In the genomic region with DNA sequence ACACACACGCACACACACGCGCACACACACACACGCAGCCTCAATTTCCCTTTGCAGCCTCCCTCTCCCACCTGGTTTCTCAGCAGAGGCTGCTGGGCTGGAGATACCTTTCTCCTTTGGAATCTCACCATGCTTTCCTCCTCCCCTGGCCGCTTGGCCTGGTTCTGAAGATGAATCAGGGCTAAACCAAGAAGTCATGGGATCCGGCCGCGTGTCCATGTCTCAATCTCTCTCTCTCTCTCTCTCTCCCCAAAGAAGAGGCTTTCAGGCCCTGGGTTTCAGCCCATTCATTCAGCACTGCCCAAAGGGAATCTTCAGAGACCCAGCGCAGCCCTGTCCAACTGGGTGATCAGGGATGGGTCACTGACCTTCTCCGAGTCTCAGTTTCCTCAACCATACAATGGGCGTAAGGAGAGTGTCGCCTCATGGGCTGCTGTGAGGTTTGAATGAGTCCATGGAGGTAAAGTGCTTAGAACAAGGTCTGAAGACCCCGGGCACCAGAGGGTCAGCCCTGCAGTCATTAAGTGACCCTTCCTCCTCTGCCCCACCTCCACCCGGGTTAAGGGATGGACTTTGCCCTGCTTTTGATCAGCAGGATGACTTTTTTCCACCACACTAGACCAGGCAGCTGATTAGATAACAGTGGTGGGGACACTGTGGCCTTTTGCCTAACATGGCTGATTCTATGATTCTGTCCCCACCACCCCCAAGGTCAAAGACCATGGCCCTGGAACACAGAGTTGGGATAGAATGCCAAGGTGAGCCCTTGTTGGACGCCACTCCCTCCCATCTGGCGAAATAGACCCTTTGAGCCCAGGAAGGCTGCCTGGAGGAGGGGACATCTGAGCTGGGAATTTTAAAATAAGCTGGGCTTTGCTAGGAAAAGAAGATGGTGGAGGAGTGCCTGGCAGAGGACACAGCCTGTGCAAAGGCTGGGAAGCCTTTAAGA, we compare ENCODE assay signal across 1 cellular context.
TF ChIP-seq lines count a peak whose summit lies in the region.

No MANE protein-coding gene starts in this region.

TF ChIP-seq in HepG2, 621 proteins besides CTCF, POLR2A, EP300 and RAD21 (continued from another document and continues in another):
- TF ChIP-seq, protein P1, sequence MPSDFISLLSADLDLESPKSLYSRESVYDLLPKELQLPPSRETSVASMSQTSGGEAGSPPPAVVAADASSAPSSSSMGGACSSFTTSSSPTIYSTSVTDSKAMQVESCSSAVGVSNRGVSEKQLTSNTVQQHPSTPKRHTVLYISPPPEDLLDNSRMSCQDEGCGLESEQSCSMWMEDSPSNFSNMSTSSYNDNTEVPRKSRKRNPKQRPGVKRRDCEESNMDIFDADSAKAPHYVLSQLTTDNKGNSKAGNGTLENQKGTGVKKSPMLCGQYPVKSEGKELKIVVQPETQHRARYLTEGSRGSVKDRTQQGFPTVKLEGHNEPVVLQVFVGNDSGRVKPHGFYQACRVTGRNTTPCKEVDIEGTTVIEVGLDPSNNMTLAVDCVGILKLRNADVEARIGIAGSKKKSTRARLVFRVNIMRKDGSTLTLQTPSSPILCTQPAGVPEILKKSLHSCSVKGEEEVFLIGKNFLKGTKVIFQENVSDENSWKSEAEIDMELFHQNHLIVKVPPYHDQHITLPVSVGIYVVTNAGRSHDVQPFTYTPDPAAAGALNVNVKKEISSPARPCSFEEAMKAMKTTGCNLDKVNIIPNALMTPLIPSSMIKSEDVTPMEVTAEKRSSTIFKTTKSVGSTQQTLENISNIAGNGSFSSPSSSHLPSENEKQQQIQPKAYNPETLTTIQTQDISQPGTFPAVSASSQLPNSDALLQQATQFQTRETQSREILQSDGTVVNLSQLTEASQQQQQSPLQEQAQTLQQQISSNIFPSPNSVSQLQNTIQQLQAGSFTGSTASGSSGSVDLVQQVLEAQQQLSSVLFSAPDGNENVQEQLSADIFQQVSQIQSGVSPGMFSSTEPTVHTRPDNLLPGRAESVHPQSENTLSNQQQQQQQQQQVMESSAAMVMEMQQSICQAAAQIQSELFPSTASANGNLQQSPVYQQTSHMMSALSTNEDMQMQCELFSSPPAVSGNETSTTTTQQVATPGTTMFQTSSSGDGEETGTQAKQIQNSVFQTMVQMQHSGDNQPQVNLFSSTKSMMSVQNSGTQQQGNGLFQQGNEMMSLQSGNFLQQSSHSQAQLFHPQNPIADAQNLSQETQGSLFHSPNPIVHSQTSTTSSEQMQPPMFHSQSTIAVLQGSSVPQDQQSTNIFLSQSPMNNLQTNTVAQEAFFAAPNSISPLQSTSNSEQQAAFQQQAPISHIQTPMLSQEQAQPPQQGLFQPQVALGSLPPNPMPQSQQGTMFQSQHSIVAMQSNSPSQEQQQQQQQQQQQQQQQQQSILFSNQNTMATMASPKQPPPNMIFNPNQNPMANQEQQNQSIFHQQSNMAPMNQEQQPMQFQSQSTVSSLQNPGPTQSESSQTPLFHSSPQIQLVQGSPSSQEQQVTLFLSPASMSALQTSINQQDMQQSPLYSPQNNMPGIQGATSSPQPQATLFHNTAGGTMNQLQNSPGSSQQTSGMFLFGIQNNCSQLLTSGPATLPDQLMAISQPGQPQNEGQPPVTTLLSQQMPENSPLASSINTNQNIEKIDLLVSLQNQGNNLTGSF (CRISPR knock-in tag; IDR thresholded peaks at IDR 0.05), result no peak
- TF ChIP-seq SKI (IDR thresholded peaks at IDR 0.05; ENCODE audit: partially characterized antibody) (peak; percentile 94), TEAD3 (CRISPR knock-in tag; optimal IDR thresholded peaks at IDR 0.05; ENCODE audit: borderline replicate concordance) (peak; percentile 92), ZNF672 (CRISPR knock-in tag; IDR thresholded peaks at IDR 0.05) (no peak), ZNF781 (CRISPR knock-in tag; IDR thresholded peaks at IDR 0.05; ENCODE audit: borderline replicate concordance, not compliant biosample characterization) (peak; percentile 71), IRX3 (CRISPR knock-in tag; IDR thresholded peaks at IDR 0.05; ENCODE audit: borderline replicate concordance, low read depth) (peak; percentile 68; the same call in 1 of the 2 replicates), ZNF569 (CRISPR knock-in tag; IDR thresholded peaks at IDR 0.05; ENCODE audit: borderline replicate concordance) (no peak), NFYC (CRISPR knock-in tag; IDR thresholded peaks at IDR 0.05) (no peak), ZNF160 (CRISPR knock-in tag; IDR thresholded peaks at IDR 0.05) (no peak), NR2F2 (IDR thresholded peaks at IDR 0.05; ENCODE audit: borderline replicate concordance, low read depth) (peak; percentile 95), ZNF598 (CRISPR knock-in tag; IDR thresholded peaks at IDR 0.05; ENCODE audit: borderline replicate concordance) (no peak), ZNF296 (CRISPR knock-in tag; conservative IDR thresholded peaks at IDR 0.05) (no peak), TBX3 (IDR thresholded peaks at IDR 0.05; ENCODE audit: borderline replicate concordance) (peak; percentile 51; the same call in 1 of the 2 replicates), HNRNPH1 (optimal IDR thresholded peaks at IDR 0.05; ENCODE audit: low read depth, low read length) (no peak), SYNCRIP (IDR thresholded peaks at IDR 0.05; ENCODE audit: insufficient read depth, low read depth, low read length) (no peak), ZNF121 (CRISPR knock-in tag; IDR thresholded peaks at IDR 0.05) (peak; percentile 73; the same call in 1 of the 2 replicates), ZSCAN22 (CRISPR knock-in tag; IDR thresholded peaks at IDR 0.05) (no peak; the same call in 1 of the 2 replicates), ZNF124 (CRISPR knock-in tag; IDR thresholded peaks at IDR 0.05) (0 out of 2 replicates have a peak, but pooled peaks have one; percentile 20), HIVEP1 (CRISPR knock-in tag; IDR thresholded peaks at IDR 0.05) (no peak), CENPT (CRISPR knock-in tag; IDR thresholded peaks at IDR 0.05; ENCODE audit: low read depth) (no peak), ZNF614 (CRISPR knock-in tag; IDR thresholded peaks at IDR 0.05; ENCODE audit: borderline replicate concordance) (peak; percentile 94), HOXA7 (CRISPR knock-in tag; IDR thresholded peaks at IDR 0.05) (no peak), ZNF484 (CRISPR knock-in tag; IDR thresholded peaks at IDR 0.05; ENCODE audit: borderline replicate concordance, low read depth) (no peak), MAF1 (CRISPR knock-in tag; IDR thresholded peaks at IDR 0.05; ENCODE audit: borderline replicate concordance) (no peak), HNF4G (IDR thresholded peaks at IDR 0.05; ENCODE audit: borderline replicate concordance, low read depth, low read length) (peak; percentile 99), HNF4G (CRISPR knock-in tag; IDR thresholded peaks at IDR 0.05; ENCODE audit: borderline replicate concordance, low read depth) (peak; percentile 99), GATAD2A (CRISPR knock-in tag; IDR thresholded peaks at IDR 0.05) (peak; percentile 92), GATAD1 (CRISPR knock-in tag; IDR thresholded peaks at IDR 0.05) (no peak), ZNF383 (CRISPR knock-in tag; IDR thresholded peaks at IDR 0.05; ENCODE audit: borderline replicate concordance) (no peak), DMAP1 (CRISPR knock-in tag; IDR thresholded peaks at IDR 0.05) (peak; percentile 73; the same call in 1 of the 2 replicates), ZNF367 (CRISPR knock-in tag; IDR thresholded peaks at IDR 0.05; ENCODE audit: borderline replicate concordance) (no peak), ZNF335 (CRISPR knock-in tag; IDR thresholded peaks at IDR 0.05) (no peak), ZNF337 (CRISPR knock-in tag; IDR thresholded peaks at IDR 0.05; ENCODE audit: borderline replicate concordance, low read depth) (no peak), KMT2A (CRISPR knock-in tag; IDR thresholded peaks at IDR 0.05) (0 out of 2 replicates have a peak, but pooled peaks have one; percentile 21), RARA (CRISPR knock-in tag; IDR thresholded peaks at IDR 0.05) (peak; percentile 98), NFRKB (IDR thresholded peaks at IDR 0.05) (no peak), ZMYM4 (CRISPR knock-in tag; IDR thresholded peaks at IDR 0.05) (peak; percentile 92), ZNF20 (CRISPR knock-in tag; IDR thresholded peaks at IDR 0.05) (no peak), GTF2F1 (IDR thresholded peaks at IDR 0.05; ENCODE audit: low read length) (no peak), SNRNP70 (IDR thresholded peaks at IDR 0.05; ENCODE audit: low read depth, low read length) (no peak), MYNN (CRISPR knock-in tag; IDR thresholded peaks at IDR 0.05; ENCODE audit: low read depth) (0 out of 2 replicates have a peak, but pooled peaks have one; percentile 57), GABPB1 (CRISPR knock-in tag; IDR thresholded peaks at IDR 0.05) (peak; percentile 31; the same call in 1 of the 2 replicates), SOX5 (CRISPR knock-in tag; IDR thresholded peaks at IDR 0.05; ENCODE audit: borderline replicate concordance) (peak; percentile 89)
- TF ChIP-seq, protein P2, sequence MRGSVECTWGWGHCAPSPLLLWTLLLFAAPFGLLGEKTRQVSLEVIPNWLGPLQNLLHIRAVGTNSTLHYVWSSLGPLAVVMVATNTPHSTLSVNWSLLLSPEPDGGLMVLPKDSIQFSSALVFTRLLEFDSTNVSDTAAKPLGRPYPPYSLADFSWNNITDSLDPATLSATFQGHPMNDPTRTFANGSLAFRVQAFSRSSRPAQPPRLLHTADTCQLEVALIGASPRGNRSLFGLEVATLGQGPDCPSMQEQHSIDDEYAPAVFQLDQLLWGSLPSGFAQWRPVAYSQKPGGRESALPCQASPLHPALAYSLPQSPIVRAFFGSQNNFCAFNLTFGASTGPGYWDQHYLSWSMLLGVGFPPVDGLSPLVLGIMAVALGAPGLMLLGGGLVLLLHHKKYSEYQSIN (CRISPR knock-in tag; IDR thresholded peaks at IDR 0.05; ENCODE audit: borderline replicate concordance), result no peak
- TF ChIP-seq, protein P3, sequence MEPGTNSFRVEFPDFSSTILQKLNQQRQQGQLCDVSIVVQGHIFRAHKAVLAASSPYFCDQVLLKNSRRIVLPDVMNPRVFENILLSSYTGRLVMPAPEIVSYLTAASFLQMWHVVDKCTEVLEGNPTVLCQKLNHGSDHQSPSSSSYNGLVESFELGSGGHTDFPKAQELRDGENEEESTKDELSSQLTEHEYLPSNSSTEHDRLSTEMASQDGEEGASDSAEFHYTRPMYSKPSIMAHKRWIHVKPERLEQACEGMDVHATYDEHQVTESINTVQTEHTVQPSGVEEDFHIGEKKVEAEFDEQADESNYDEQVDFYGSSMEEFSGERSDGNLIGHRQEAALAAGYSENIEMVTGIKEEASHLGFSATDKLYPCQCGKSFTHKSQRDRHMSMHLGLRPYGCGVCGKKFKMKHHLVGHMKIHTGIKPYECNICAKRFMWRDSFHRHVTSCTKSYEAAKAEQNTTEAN (CRISPR knock-in tag; conservative IDR thresholded peaks at IDR 0.05), result no peak
- TF ChIP-seq, protein P4, sequence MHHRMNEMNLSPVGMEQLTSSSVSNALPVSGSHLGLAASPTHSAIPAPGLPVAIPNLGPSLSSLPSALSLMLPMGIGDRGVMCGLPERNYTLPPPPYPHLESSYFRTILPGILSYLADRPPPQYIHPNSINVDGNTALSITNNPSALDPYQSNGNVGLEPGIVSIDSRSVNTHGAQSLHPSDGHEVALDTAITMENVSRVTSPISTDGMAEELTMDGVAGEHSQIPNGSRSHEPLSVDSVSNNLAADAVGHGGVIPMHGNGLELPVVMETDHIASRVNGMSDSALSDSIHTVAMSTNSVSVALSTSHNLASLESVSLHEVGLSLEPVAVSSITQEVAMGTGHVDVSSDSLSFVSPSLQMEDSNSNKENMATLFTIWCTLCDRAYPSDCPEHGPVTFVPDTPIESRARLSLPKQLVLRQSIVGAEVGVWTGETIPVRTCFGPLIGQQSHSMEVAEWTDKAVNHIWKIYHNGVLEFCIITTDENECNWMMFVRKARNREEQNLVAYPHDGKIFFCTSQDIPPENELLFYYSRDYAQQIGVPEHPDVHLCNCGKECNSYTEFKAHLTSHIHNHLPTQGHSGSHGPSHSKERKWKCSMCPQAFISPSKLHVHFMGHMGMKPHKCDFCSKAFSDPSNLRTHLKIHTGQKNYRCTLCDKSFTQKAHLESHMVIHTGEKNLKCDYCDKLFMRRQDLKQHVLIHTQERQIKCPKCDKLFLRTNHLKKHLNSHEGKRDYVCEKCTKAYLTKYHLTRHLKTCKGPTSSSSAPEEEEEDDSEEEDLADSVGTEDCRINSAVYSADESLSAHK (CRISPR knock-in tag; IDR thresholded peaks at IDR 0.05; ENCODE audit: borderline replicate concordance), result no peak
- TF ChIP-seq, protein P5, sequence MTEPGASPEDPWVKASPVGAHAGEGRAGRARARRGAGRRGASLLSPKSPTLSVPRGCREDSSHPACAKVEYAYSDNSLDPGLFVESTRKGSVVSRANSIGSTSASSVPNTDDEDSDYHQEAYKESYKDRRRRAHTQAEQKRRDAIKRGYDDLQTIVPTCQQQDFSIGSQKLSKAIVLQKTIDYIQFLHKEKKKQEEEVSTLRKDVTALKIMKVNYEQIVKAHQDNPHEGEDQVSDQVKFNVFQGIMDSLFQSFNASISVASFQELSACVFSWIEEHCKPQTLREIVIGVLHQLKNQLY (CRISPR knock-in tag; IDR thresholded peaks at IDR 0.05), result peak; percentile 77
- TF ChIP-seq, protein P6, sequence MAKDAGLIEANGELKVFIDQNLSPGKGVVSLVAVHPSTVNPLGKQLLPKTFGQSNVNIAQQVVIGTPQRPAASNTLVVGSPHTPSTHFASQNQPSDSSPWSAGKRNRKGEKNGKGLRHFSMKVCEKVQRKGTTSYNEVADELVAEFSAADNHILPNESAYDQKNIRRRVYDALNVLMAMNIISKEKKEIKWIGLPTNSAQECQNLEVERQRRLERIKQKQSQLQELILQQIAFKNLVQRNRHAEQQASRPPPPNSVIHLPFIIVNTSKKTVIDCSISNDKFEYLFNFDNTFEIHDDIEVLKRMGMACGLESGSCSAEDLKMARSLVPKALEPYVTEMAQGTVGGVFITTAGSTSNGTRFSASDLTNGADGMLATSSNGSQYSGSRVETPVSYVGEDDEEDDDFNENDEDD (CRISPR knock-in tag; IDR thresholded peaks at IDR 0.05; ENCODE audit: borderline replicate concordance), result no peak
- TF ChIP-seq, protein P7, sequence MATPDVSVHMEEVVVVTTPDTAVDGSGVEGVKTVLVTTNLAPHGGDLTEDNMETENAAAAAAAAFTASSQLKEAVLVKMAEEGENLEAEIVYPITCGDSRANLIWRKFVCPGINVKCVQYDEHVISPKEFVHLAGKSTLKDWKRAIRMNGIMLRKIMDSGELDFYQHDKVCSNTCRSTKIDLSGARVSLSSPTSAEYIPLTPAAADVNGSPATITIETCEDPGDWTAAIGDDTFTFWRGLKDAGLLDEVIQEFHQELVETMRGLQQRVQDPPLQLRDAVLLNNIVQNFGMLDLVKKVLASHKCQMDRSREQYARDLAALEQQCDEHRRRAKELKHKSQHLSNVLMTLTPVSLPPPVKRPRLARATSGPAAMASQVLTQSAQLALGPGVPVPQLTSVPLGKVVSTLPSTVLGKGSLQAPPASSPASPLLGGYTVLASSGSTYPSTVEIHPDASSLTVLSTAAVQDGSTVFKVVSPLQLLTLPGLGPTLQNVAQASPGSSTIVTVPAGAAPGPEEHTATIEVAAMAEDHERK (CRISPR knock-in tag; IDR thresholded peaks at IDR 0.05; ENCODE audit: low read depth), result no peak
